ENCODE assay signal across 14 cellular contexts in genomic region chrX:141341341-141341740, GRCh38.
DNase-seq lines count a peak whose midpoint lies in the region; ATAC-seq and TF ChIP-seq lines count a peak whose summit lies in the region.
"Had no signal": no experiment of that assay in that cellular context is flagged by ENCODE, and none has a peak within 500 bp of the region (broad histone marks: within the 10 kb centered on the region; RNA-seq: fewer than 3 reads in every experiment).

No MANE protein-coding gene starts in this region.

- TF ChIP-seq POLR2A in erythroblast (IDR thresholded peaks at IDR 0.05; ENCODE audit: low read length), result no peak

- H3K4me3 ChIP-seq in fibroblast of mammary gland (ENCODE audit: control insufficient read depth, low read depth, low read length), result no peak overlapping the region
- H3K4me3 ChIP-seq: SK-N-MC, upper lobe of right lung had no signal

- peak; percentile 0 for DNase-seq in Daoy (ENCODE audit: low read depth)
- peak; percentile 47 for DNase-seq in RPMI7951 (ENCODE audit: low read depth)
- peak; percentile 78 for DNase-seq in fibroblast of mammary gland (ENCODE audit: low read depth)
- DNase-seq in pons (ENCODE audit: low spot score), result peak; percentile 0
- no peak for DNase-seq in erythroblast (lab: John Stamatoyannopoulos, UW)
- DNase-seq in NCI-H2029 (lab: John Stamatoyannopoulos, UW), result no peak
- no peak for DNase-seq in T-helper 2 cell
- DNase-seq: activated CD4-positive, alpha-beta T cell treated with anti-CD3 and anti-CD28 coated beads, Interleukin-2, amount 10 ng/mL, durations not matched to agents 24 days and 14 days; NCI-H1092; NCI-H69; upper lobe of right lung had no signal

- no peak for ATAC-seq in GM21786 (IDR thresholded peaks at IDR 0.05; ENCODE audit: unreplicated experiment)
- ATAC-seq: activated T-helper 17 cell treated with anti-CD3 and anti-CD28 coated beads, Interleukin-2, amount 50 U/mL, for 72 hours; upper lobe of right lung had no signal

- TF ChIP-seq CTCF in fibroblast of mammary gland (conservative IDR thresholded peaks at IDR 0.05; ENCODE audit: control insufficient read depth, insufficient read depth, low read depth, low read length), result no peak

Comparison
In these comparisons a context has a peak if more than half of its experiments do, and no peak if none do; other contexts are left out.
1. DNase-seq: peak in Daoy (single experiment), RPMI7951 (single experiment), fibroblast of mammary gland (single experiment) and pons (single experiment); none in erythroblast (0 of 2), NCI-H2029 (single experiment) and T-helper 2 cell (0 of 5).